8 cellular contexts compared by ENCODE assay signal in the genomic region with DNA sequence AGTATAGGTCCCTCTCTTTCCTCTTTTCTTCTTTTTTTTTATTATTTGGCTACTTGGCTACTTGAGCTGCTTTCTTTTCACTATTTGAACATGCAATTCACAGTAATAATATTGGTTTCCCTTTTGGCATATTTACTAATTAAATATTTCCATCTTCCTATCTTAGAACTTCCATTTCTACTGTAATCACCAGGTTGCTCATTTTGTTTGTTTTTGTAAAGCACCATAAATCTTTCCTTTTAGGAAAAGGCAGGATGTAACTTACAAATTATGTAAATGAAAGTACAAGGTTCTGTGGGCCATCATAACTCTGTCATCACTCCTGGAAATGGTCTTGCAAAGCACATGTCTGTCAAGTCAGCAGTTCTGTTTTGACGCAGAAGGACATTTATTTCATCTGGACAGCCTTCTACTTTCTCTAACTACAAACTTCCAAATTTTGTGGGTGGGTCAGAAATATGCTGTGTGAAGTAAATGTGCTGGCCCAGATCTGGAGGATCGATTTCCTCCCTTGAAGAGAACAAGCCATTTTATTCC.
A peak's percentile ranks its signal among the peaks of the same experiment; 100 is the strongest.
DNase-seq lines count a peak whose midpoint lies in the region; ATAC-seq and TF ChIP-seq lines count a peak whose summit lies in the region.

No MANE protein-coding gene starts in this region.

- peaks cover 17% of the 10 kb centered on the region for H3K4me1 ChIP-seq in lower lobe of right lung
- H3K4me1 ChIP-seq in thoracic aorta (ENCODE audit: control insufficient read depth in 1 of 2, low read depth in 2 of 2) = peaks cover 9 to 10% of the 10 kb centered on the region in 2 donors

- H3K9me3 ChIP-seq in lower lobe of right lung = no peaks in the 10 kb centered on the region
- no peaks in the 10 kb centered on the region for H3K9me3 ChIP-seq in thoracic aorta

- peak overlapping the region; percentile 35 for H3K4me3 ChIP-seq in lower lobe of right lung
- peak overlapping the region; percentile 60 for H3K4me3 ChIP-seq in thoracic aorta

- H3K27ac Mint-ChIP-seq in chondrocyte (ENCODE audit: unreplicated experiment) = peak overlapping the region; percentile 87

- TF ChIP-seq CTCF in chondrocyte (IDR thresholded peaks at IDR 0.05) = no peak
- no peak for TF ChIP-seq CTCF in lower lobe of right lung (IDR thresholded peaks at IDR 0.05)
- no peak for TF ChIP-seq CTCF in thoracic aorta (IDR thresholded peaks at IDR 0.05)

- H3K27me3 ChIP-seq in lower lobe of right lung (ENCODE audit: low read depth) (no peaks in the 10 kb centered on the region), thoracic aorta (replicated peaks; ENCODE audit: insufficient read depth) (no peaks in the 10 kb centered on the region)

- ATAC-seq in lower lobe of right lung = peak in 1 of 2 donors; percentile 42
- ATAC-seq in thoracic aorta (ENCODE audit: insufficient number of reproducible peaks, low FRiP score, low read depth) = peak; percentile 55
- ATAC-seq in GM19023 (IDR thresholded peaks at IDR 0.05; ENCODE audit: unreplicated experiment) = no peak
- no peak for ATAC-seq in GM21423 (IDR thresholded peaks at IDR 0.05; ENCODE audit: unreplicated experiment)

- intact Hi-C loops in lower lobe of right lung (cut with DNase I) = no loop called here

- H3K4me3 Mint-ChIP-seq in chondrocyte (ENCODE audit: unreplicated experiment) = peak overlapping the region; percentile 55

- H3K36me3 Mint-ChIP-seq in chondrocyte (ENCODE audit: low read depth) = no peaks in the 10 kb centered on the region

- no peaks in the 10 kb centered on the region for H3K9me3 Mint-ChIP-seq in chondrocyte (ENCODE audit: low read depth)

- no peaks in the 10 kb centered on the region for H3K27me3 Mint-ChIP-seq in chondrocyte (ENCODE audit: low read depth)

- H3K36me3 ChIP-seq in lower lobe of right lung = no peaks in the 10 kb centered on the region
- no peaks in the 10 kb centered on the region for H3K36me3 ChIP-seq in thoracic aorta

- peak; percentile 36 for DNase-seq in LHCN-M2 (ENCODE audit: low read depth)
- no peak for DNase-seq in chondrocyte (ENCODE audit: low spot score)
- no peak for DNase-seq in lower lobe of right lung
- DNase-seq in thoracic aorta (ENCODE audit: low spot score) = no peak
- DNase-seq in kidney glomerular epithelial cell (lab: John Stamatoyannopoulos, UW) = no peak
- no peak for DNase-seq in activated effector memory CD4-positive, alpha-beta T cell treated with Interleukin-2 at 50 U/mL for 16 hours

- H3K4me1 Mint-ChIP-seq in chondrocyte (ENCODE audit: low read depth) = peaks cover 15% of the 10 kb centered on the region

- H3K27ac ChIP-seq in lower lobe of right lung (peak overlapping the region; percentile 88), thoracic aorta (peak overlapping the region in 1 of 2 donors; percentile 13)
